Comparison of ENCODE assay signal across 8 cellular contexts in the genomic region with DNA sequence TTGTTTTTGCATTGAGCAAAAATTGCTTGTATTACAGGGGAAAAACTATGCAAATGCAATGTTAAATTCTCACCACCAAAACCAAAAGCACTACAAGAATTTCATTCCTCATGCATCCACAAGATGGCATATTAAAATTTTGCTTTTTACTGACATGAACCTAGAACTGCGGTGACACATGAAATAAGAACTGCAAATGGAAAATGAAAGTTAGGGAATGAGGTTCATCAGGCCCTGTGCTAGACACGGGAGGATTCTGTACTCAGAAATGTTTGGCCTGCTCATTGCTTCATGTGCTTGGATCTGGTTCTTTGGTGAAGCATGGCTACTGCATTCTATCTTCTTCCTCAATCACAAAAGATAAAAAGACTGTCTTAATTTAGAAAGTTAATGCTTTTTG. TPM values are rescaled to one million over a fixed set of nuclear protein-coding genes. Genes with fewer than 3 reads are reported as not detected.
DNase-seq lines count a peak whose midpoint lies in the region; TF ChIP-seq lines count a peak whose summit lies in the region.

No MANE protein-coding gene starts in this region.

- POLR2A ChIA-PET in HEK293T (lab: Yijun Ruan, JAX), result no interaction called here

- no peak overlapping the region for H3K27ac ChIP-seq in trophoblast cell (ENCODE audit: low read depth, low read length)

- peak overlapping the region; percentile 47 for H4K91ac ChIP-seq in trophoblast cell (ENCODE audit: low read depth, low read length)

- peak overlapping the region; percentile 71 for H3K27ac Mint-ChIP-seq in activated CD4-positive, alpha-beta T cell treated with anti-CD3 and anti-CD28 coated beads, Interleukin-2, amount 10 ng/mL, durations not matched to agents 24 days and 14 days

- no CpG with 5 or more reads among the region's 2 CpGs for WGBS in trophoblast cell (ENCODE audit: extremely low coverage, insufficient coverage, insufficient read length)

- H3K36me3 Mint-ChIP-seq in activated CD4-positive, alpha-beta T cell treated with anti-CD3 and anti-CD28 coated beads, Interleukin-2, amount 10 ng/mL, durations not matched to agents 24 days and 14 days (ENCODE audit: low read depth), result no peaks in the 10 kb centered on the region

- peak overlapping the region; percentile 66 for H3K4me3 Mint-ChIP-seq in activated CD4-positive, alpha-beta T cell treated with anti-CD3 and anti-CD28 coated beads, Interleukin-2, amount 10 ng/mL, durations not matched to agents 24 days and 14 days

- H4K8ac ChIP-seq in trophoblast cell (ENCODE audit: low read depth, low read length), result no peak overlapping the region

- H3K23ac ChIP-seq in trophoblast cell (ENCODE audit: low read length), result no peak overlapping the region

- H2BK5ac ChIP-seq in trophoblast cell (ENCODE audit: low read depth, low read length, poor library complexity), result peak overlapping the region; percentile 40

- no peak overlapping the region for H3K4me2 ChIP-seq in trophoblast cell (ENCODE audit: low read length)

- H3K14ac ChIP-seq in trophoblast cell (ENCODE audit: low read length), result no peak overlapping the region

- intact Hi-C loops in activated CD4-positive, alpha-beta T cell treated with anti-CD3 and anti-CD28 coated beads, Interleukin-2, amount 10 ng/mL, durations not matched to agents 24 days and 14 days (cut with micrococcal nuclease), result loop anchor here (1.0 to 5.0 kb wide), 6 partner anchors 9 to 301 kb away; partner anchors contain the start of gene RFK

- no peaks in the 10 kb centered on the region for H3K79me2 ChIP-seq in trophoblast cell (ENCODE audit: control insufficient read depth, insufficient read depth, low read length, poor library complexity)

- H2AFZ ChIP-seq in trophoblast cell (ENCODE audit: insufficient read depth, low read length, poor library complexity), result no peak overlapping the region

- H3K18ac ChIP-seq in trophoblast cell (ENCODE audit: low read length), result no peak overlapping the region

- peak overlapping the region; percentile 51 for H2BK120ac ChIP-seq in trophoblast cell (ENCODE audit: insufficient read depth, low read length, poor library complexity)

- DNase-seq in AG08396 (ENCODE audit: low spot score) (peak; percentile 65), GM12864 (ENCODE audit: low read depth) (peak; percentile 56), HEK293T (ENCODE audit: extremely low spot score) (peak; percentile 34), M059J (ENCODE audit: low read depth) (peak; percentile 91), fibroblast of the conjunctiva (ENCODE audit: low read depth) (peak; percentile 77), trophoblast cell (peak; percentile 74 to 92), globus pallidus (ENCODE audit: low spot score) (no peak)
- peak; percentile 80 for DNase-seq in activated CD4-positive, alpha-beta T cell treated with anti-CD3 and anti-CD28 coated beads, Interleukin-2, amount 10 ng/mL, durations not matched to agents 24 days and 14 days

- no peak overlapping the region for H3K4ac ChIP-seq in trophoblast cell (ENCODE audit: low read depth, low read length)

- peaks cover 2 to 9% of the 10 kb centered on the region in 2 experiments for H3K4me1 ChIP-seq in trophoblast cell (ENCODE audit: control insufficient read depth in 1 of 2, insufficient read depth in 2 of 2, low read length in 2 of 2)

- no peaks in the 10 kb centered on the region for H3K27me3 ChIP-seq in trophoblast cell (ENCODE audit: insufficient read depth, low read length)

- H3K9me3 Mint-ChIP-seq in activated CD4-positive, alpha-beta T cell treated with anti-CD3 and anti-CD28 coated beads, Interleukin-2, amount 10 ng/mL, durations not matched to agents 24 days and 14 days, result no peaks in the 10 kb centered on the region

- H3K79me1 ChIP-seq in trophoblast cell (ENCODE audit: low read length), result peaks cover 2% of the 10 kb centered on the region

- H3K9me3 ChIP-seq in trophoblast cell (ENCODE audit: insufficient read depth, low read depth, low read length), result no peaks in the 10 kb centered on the region

- H3K27me3 Mint-ChIP-seq in activated CD4-positive, alpha-beta T cell treated with anti-CD3 and anti-CD28 coated beads, Interleukin-2, amount 10 ng/mL, durations not matched to agents 24 days and 14 days, result peaks cover 2% of the 10 kb centered on the region

- H3K9ac ChIP-seq in trophoblast cell (ENCODE audit: low read length), result no peak overlapping the region

- no peak overlapping the region; the same call in 1 of the 2 replicates for H3K4me3 ChIP-seq in GM12864 (ENCODE audit: low read depth, low read length)
- no peak overlapping the region for H3K4me3 ChIP-seq in trophoblast cell (ENCODE audit: low read depth, low read length)

- no peaks in the 10 kb centered on the region for H3K36me3 ChIP-seq in trophoblast cell (ENCODE audit: control insufficient read depth in 1 of 2, insufficient read depth in 2 of 2, low read length in 2 of 2)

- CTCF ChIA-PET in HEK293T (lab: Yijun Ruan, JAX), result interaction anchor here (0.8 kb wide), 1 partner anchor 17 kb away, joined by 3 read pairs; no protein-coding TSS in a partner anchor

- H4K12ac ChIP-seq in trophoblast cell (ENCODE audit: low read depth, low read length), result no peak overlapping the region

- H2AK5ac ChIP-seq in trophoblast cell (ENCODE audit: low read length), result no peak overlapping the region

- peaks cover 29% of the 10 kb centered on the region for H3K4me1 Mint-ChIP-seq in activated CD4-positive, alpha-beta T cell treated with anti-CD3 and anti-CD28 coated beads, Interleukin-2, amount 10 ng/mL, durations not matched to agents 24 days and 14 days

- H2BK12ac ChIP-seq in trophoblast cell (ENCODE audit: low read length), result no peak overlapping the region

- peak; percentile 48 for TF ChIP-seq CTCF in GM12864 (IDR thresholded peaks at IDR 0.05; ENCODE audit: low read depth, low read length, missing control alignments)

TF ChIP-seq in HEK293T, 16 proteins besides CTCF, POLR2A, EP300 and RAD21:
- TF ChIP-seq FOXA1 (IDR thresholded peaks at IDR 0.05), result no peak
- TF ChIP-seq CTBP1 (IDR thresholded peaks at IDR 0.05; ENCODE audit: borderline replicate concordance), result no peak
- TF ChIP-seq NFRKB (IDR thresholded peaks at IDR 0.05), result no peak
- TF ChIP-seq PKNOX1 (IDR thresholded peaks at IDR 0.05), result no peak
- no peak for TF ChIP-seq SUZ12 (IDR thresholded peaks at IDR 0.05)
- no peak for TF ChIP-seq FOXM1 (IDR thresholded peaks at IDR 0.05; ENCODE audit: borderline replicate concordance)
- TF ChIP-seq SP1 (IDR thresholded peaks at IDR 0.05), result no peak
TF ChIP-seq in HEK293T: peak in this region for 0.

RNA-seq across cellular contexts. Expression of gene RFK, which starts 9.1 kb away (rescaled TPM):
- 37.6 and 42.7 TPM in 2 replicates for total RNA-seq in M059J (2014; rRNA removed; shearing (Covaris generic))
- 16.6 and 17.9 TPM in 2 replicates for total RNA-seq in activated CD4-positive, alpha-beta T cell treated with anti-CD3 and anti-CD28 coated beads, Interleukin-2, amount 10 ng/mL, durations not matched to agents 24 days and 14 days
- polyA plus RNA-seq in trophoblast cell (2013), result 90.5 and 91.8 TPM in 2 replicates

RNA-seq across cellular contexts. Expression of gene GCNT1, which starts 55.6 kb away (rescaled TPM):
- 82.2 and 86.3 TPM in 2 replicates for total RNA-seq in M059J (2014; rRNA removed; shearing (Covaris generic))
- total RNA-seq in activated CD4-positive, alpha-beta T cell treated with anti-CD3 and anti-CD28 coated beads, Interleukin-2, amount 10 ng/mL, durations not matched to agents 24 days and 14 days, result 7.0 and 9.8 TPM in 2 replicates
- polyA plus RNA-seq in trophoblast cell (2013), result 40.5 and 40.6 TPM in 2 replicates
